In genomic region chr2:157181234-157181633, GRCh38 we compare ENCODE assay signal across 19 cellular contexts.
"Had no signal": no experiment of that assay in that cellular context is flagged by ENCODE, and none has a peak within 500 bp of the region (broad histone marks: within the 10 kb centered on the region; RNA-seq: fewer than 3 reads in every experiment).

No MANE protein-coding gene starts in this region.

- H3K9me3 Mint-ChIP-seq: activated naive CD4-positive, alpha-beta T cell treated with anti-CD3 and anti-CD28 coated beads, Interleukin-2, amount 50 U/mL, for 72 hours; activated T-cell treated with anti-CD3 and anti-CD28 coated beads, Interleukin-2, amount 50 U/mL, for 24 hours had no signal

- H3K4me3 ChIP-seq: heart left ventricle, sigmoid colon, testis had no signal

- DNase-seq: activated CD4-positive, alpha-beta T cell treated with anti-CD3 and anti-CD28 coated beads for 1 hour; activated CD4-positive, alpha-beta T cell treated with anti-CD3 and anti-CD28 coated beads, Interleukin-2, amount 50 U/mL, for 48 hours; activated CD8-positive, alpha-beta memory T cell treated with anti-CD3 and anti-CD28 coated beads, Interleukin-2, amount 10 ng/mL, durations not matched to agents 7 days and 5 days; activated effector memory CD4-positive, alpha-beta T cell treated with Interleukin-2 at 50 U/mL for 16 hours; activated T-cell treated with anti-CD3 and anti-CD28 coated beads, Interleukin-2, amount 50 U/mL, for 24 hours; effector CD4-positive, alpha-beta T cell; heart left ventricle; islet precursor cell; sigmoid colon; stimulated activated CD4-positive, alpha-beta T cell treated with anti-CD3 and anti-CD28 coated beads, Interleukin-4, amount 100 ng/mL, for 1 hour; stimulated activated naive CD8-positive, alpha-beta T cell treated with anti-CD3 and anti-CD28 coated beads, Interleukin-15, amount 100 ng/mL, for 72 hours; testis had no signal

- H3K27ac Mint-ChIP-seq: activated CD8-positive, alpha-beta memory T cell treated with anti-CD3 and anti-CD28 coated beads, Interleukin-2, amount 10 ng/mL, durations not matched to agents 7 days and 5 days; activated naive CD4-positive, alpha-beta T cell treated with anti-CD3 and anti-CD28 coated beads, Interleukin-2, amount 50 U/mL, for 72 hours; activated T-cell treated with anti-CD3 and anti-CD28 coated beads, Interleukin-2, amount 50 U/mL, for 24 hours; memory B cell; nephron; stimulated activated naive CD8-positive, alpha-beta T cell treated with anti-CD3 and anti-CD28 coated beads, Interleukin-15, amount 100 ng/mL, for 72 hours had no signal

- H3K36me3 Mint-ChIP-seq: activated naive CD4-positive, alpha-beta T cell treated with anti-CD3 and anti-CD28 coated beads, Interleukin-2, amount 50 U/mL, for 72 hours; memory B cell had no signal

- FAIRE-seq: colon, frontal cortex had no signal

- H3K4me1 ChIP-seq: sigmoid colon, testis had no signal

- H3K27me3 ChIP-seq: heart left ventricle, sigmoid colon, testis had no signal

- H3K36me3 ChIP-seq: heart left ventricle, sigmoid colon had no signal

- H3K4me3 Mint-ChIP-seq: activated CD8-positive, alpha-beta memory T cell treated with anti-CD3 and anti-CD28 coated beads, Interleukin-2, amount 10 ng/mL, durations not matched to agents 7 days and 5 days; activated T-cell treated with anti-CD3 and anti-CD28 coated beads, Interleukin-2, amount 50 U/mL, for 24 hours; memory B cell; nephron; stimulated activated naive CD8-positive, alpha-beta T cell treated with anti-CD3 and anti-CD28 coated beads, Interleukin-15, amount 100 ng/mL, for 72 hours had no signal

- H3K27me3 Mint-ChIP-seq: stimulated activated naive CD8-positive, alpha-beta T cell treated with anti-CD3 and anti-CD28 coated beads, Interleukin-15, amount 100 ng/mL, for 72 hours had no signal

- H3K9me3 ChIP-seq: sigmoid colon, testis had no signal

- H3K27ac ChIP-seq: epithelial cell of prostate, heart left ventricle, sigmoid colon, testis had no signal

- ATAC-seq: activated CD8-positive, alpha-beta memory T cell treated with anti-CD3 and anti-CD28 coated beads, Interleukin-2, amount 10 ng/mL, durations not matched to agents 7 days and 5 days; activated naive CD4-positive, alpha-beta T cell treated with anti-CD3 and anti-CD28 coated beads, Interleukin-2, amount 50 U/mL, for 72 hours; heart left ventricle; left lobe of liver; stimulated activated naive CD8-positive, alpha-beta T cell treated with anti-CD3 and anti-CD28 coated beads, Interleukin-15, amount 100 ng/mL, for 72 hours had no signal

- H3K4me1 Mint-ChIP-seq: memory B cell, nephron had no signal
